ENCODE assay signal across 14 cellular contexts in genomic region chr21:17598437-17598836, GRCh38. TPM values are rescaled to one million over a fixed set of nuclear protein-coding genes. Genes with fewer than 3 reads are reported as not detected.
DNase-seq lines count a peak whose midpoint lies in the region; ATAC-seq, FAIRE-seq and TF ChIP-seq lines count a peak whose summit lies in the region.
"Had no signal": no experiment of that assay in that cellular context is flagged by ENCODE, and none has a peak within 500 bp of the region (broad histone marks: within the 10 kb centered on the region; RNA-seq: fewer than 3 reads in every experiment).

No MANE protein-coding gene starts in this region.

- TF ChIP-seq EP300 in GM12878 (IDR thresholded peaks at IDR 0.05; ENCODE audit: borderline replicate concordance in 1 of 2, control insufficient read depth in 1 of 2, low read depth in 2 of 2, low read length in 2 of 2), result no peak

- H2AFZ ChIP-seq in GM12878 (ENCODE audit: control insufficient read depth, low read depth, low read length) (no peak overlapping the region), PC-9 (no peak overlapping the region)

- 0 out of 2 replicates have a peak, but pooled peaks cover 4% of the 10 kb centered on the region for H3F3A ChIP-seq in PC-9 (ENCODE audit: insufficient read depth, low read depth)

- TF ChIP-seq RAD21 in GM12878 (IDR thresholded peaks at IDR 0.05; ENCODE audit: insufficient read depth, low read depth, low read length), result no peak

- ATAC-seq in GM21423 (IDR thresholded peaks at IDR 0.05; ENCODE audit: unreplicated experiment) (peak; percentile 80), HG03045 (IDR thresholded peaks at IDR 0.05; ENCODE audit: unreplicated experiment) (peak; percentile 70), GM12878 (peak; percentile 83)
- ATAC-seq: effector memory CD8-positive, alpha-beta T cell had no signal

- no peaks in the 10 kb centered on the region for H3K27me3 ChIP-seq in GM12878 (replicated peaks in 1 of 2; ENCODE audit: control insufficient read depth in 2 of 2, insufficient read depth in 2 of 2, low read length in 1 of 2)
- H3K27me3 ChIP-seq in PC-9 (ENCODE audit: insufficient read depth, low read depth), result no peaks in the 10 kb centered on the region
- H3K27me3 ChIP-seq: suprapubic skin had no signal

- peak; percentile 88 for FAIRE-seq in GM12878 (lab: Jason Lieb, UNC)

- peaks cover 5% of the 10 kb centered on the region; the same call in 1 of the 2 replicates for H3K4me1 ChIP-seq in GM12878 (ENCODE audit: control insufficient read depth, insufficient read depth, low read length)
- H3K4me1 ChIP-seq in PC-9 (replicated peaks; ENCODE audit: insufficient read depth), result peaks cover 9% of the 10 kb centered on the region; the same call in 1 of the 2 replicates
- H3K4me1 ChIP-seq: suprapubic skin had no signal

- intact Hi-C loops in activated CD4-positive, alpha-beta memory T cell treated with anti-CD3 and anti-CD28 coated beads for 36 hours (cut with micrococcal nuclease), result no loop called here
- intact Hi-C loops in GM12878 (cut with micrococcal nuclease; ENCODE audit: unreplicated experiment), result no loop called here
- intact Hi-C loops in PC-9 (cut with micrococcal nuclease; ENCODE audit: unreplicated experiment), result no loop called here

- peak overlapping the region; percentile 31 for H3K27ac Mint-ChIP-seq in activated CD4-positive, alpha-beta memory T cell treated with anti-CD3 and anti-CD28 coated beads, Interleukin-2, amount 10 ng/mL, durations not matched to agents 7 days and 5 days
- H3K27ac Mint-ChIP-seq in activated CD4-positive, alpha-beta memory T cell treated with anti-CD3 and anti-CD28 coated beads for 36 hours, result no peak overlapping the region
- no peak overlapping the region for H3K27ac Mint-ChIP-seq in osteocyte (ENCODE audit: unreplicated experiment)
- H3K27ac Mint-ChIP-seq: progenitor cell of endocrine pancreas had no signal

- TF ChIP-seq POLR2A in GM12878 (IDR thresholded peaks at IDR 0.05; ENCODE audit: low read depth, low read length), result no peak

- H3K4me2 ChIP-seq in GM12878 (ENCODE audit: control insufficient read depth, insufficient read depth) (peak overlapping the region; percentile 71), PC-9 (no peak overlapping the region)

- in situ Hi-C loops in GM12878 (cut with MboI), result no loop called here

- RAD21 ChIA-PET in GM12878 (lab: Charles Lee; ENCODE audit: unreplicated experiment), result interaction anchor here (1.5 to 1.6 kb wide), 2 partner anchors 12 to 14 kb away, joined by 3 to 4 read pairs; no protein-coding TSS in a partner anchor

- H3K4me3 ChIP-seq in GM12878 (no peak overlapping the region), PC-9 (no peak overlapping the region)
- H3K4me3 ChIP-seq: lung, suprapubic skin had no signal

- H3K4me1 Mint-ChIP-seq in activated CD4-positive, alpha-beta memory T cell treated with anti-CD3 and anti-CD28 coated beads, Interleukin-2, amount 10 ng/mL, durations not matched to agents 7 days and 5 days, result peaks cover 29% of the 10 kb centered on the region
- peaks cover 10% of the 10 kb centered on the region for H3K4me1 Mint-ChIP-seq in activated CD4-positive, alpha-beta memory T cell treated with anti-CD3 and anti-CD28 coated beads for 36 hours (ENCODE audit: low read depth)
- H3K4me1 Mint-ChIP-seq in osteocyte (ENCODE audit: unreplicated experiment), result peaks cover 9% of the 10 kb centered on the region

- H3K27me3 Mint-ChIP-seq in activated CD4-positive, alpha-beta memory T cell treated with anti-CD3 and anti-CD28 coated beads, Interleukin-2, amount 10 ng/mL, durations not matched to agents 7 days and 5 days, result no peaks in the 10 kb centered on the region
- H3K27me3 Mint-ChIP-seq in activated CD4-positive, alpha-beta memory T cell treated with anti-CD3 and anti-CD28 coated beads for 36 hours, result no peaks in the 10 kb centered on the region
- no peaks in the 10 kb centered on the region for H3K27me3 Mint-ChIP-seq in osteocyte (ENCODE audit: unreplicated experiment)
- H3K27me3 Mint-ChIP-seq: effector memory CD8-positive, alpha-beta T cell; progenitor cell of endocrine pancreas had no signal

- BruUV-seq in GM12878 (replicated peaks; lab: Mats Ljungman, UMichigan), result no TSS peak
- no TSS peak for BruUV-seq in PC-9 (replicated peaks; lab: Mats Ljungman, UMichigan)

- H3K9me3 Mint-ChIP-seq in activated CD4-positive, alpha-beta memory T cell treated with anti-CD3 and anti-CD28 coated beads, Interleukin-2, amount 10 ng/mL, durations not matched to agents 7 days and 5 days, result no peaks in the 10 kb centered on the region
- no peaks in the 10 kb centered on the region for H3K9me3 Mint-ChIP-seq in activated CD4-positive, alpha-beta memory T cell treated with anti-CD3 and anti-CD28 coated beads for 36 hours
- no peaks in the 10 kb centered on the region for H3K9me3 Mint-ChIP-seq in osteocyte (ENCODE audit: unreplicated experiment)
- H3K9me3 Mint-ChIP-seq: effector memory CD8-positive, alpha-beta T cell had no signal

- H3K9me2 ChIP-seq in PC-9 (ENCODE audit: insufficient read depth), result no peaks in the 10 kb centered on the region

- TF ChIP-seq CTCF in GM12878 (IDR thresholded peaks at IDR 0.05 in 2 of 3, conservative IDR thresholded peaks at IDR 0.05 in 1 of 3; ENCODE audit: control insufficient read depth in 2 of 3, extremely low read depth in 1 of 3, insufficient read depth in 1 of 3, low read depth in 3 of 3, low read length in 3 of 3) (no peak), osteocyte (IDR thresholded peaks at IDR 0.05) (no peak), PC-9 (conservative IDR thresholded peaks at IDR 0.05) (no peak)

- POLR2A ChIA-PET in activated CD4-positive, alpha-beta memory T cell treated with anti-CD3 and anti-CD28 coated beads, Interleukin-2, amount 10 ng/mL, durations not matched to agents 7 days and 5 days (lab: Charles Lee), result interaction anchor here (1.1 to 5.1 kb wide), 4 partner anchors 9 to 17 kb away, joined by 3 to 34 read pairs (median 5); no protein-coding TSS in a partner anchor
- POLR2A ChIA-PET in activated CD4-positive, alpha-beta memory T cell treated with anti-CD3 and anti-CD28 coated beads for 36 hours (lab: Charles Lee), result no interaction called here
- POLR2A ChIA-PET in GM12878 (lab: Charles Lee), result interaction anchor here (0.8 kb wide), 1 partner anchor 13 kb away, joined by 3 read pairs; no protein-coding TSS in a partner anchor
- POLR2A ChIA-PET in PC-9 (lab: Charles Lee; ENCODE audit: unreplicated experiment), result no interaction called here

- CTCF ChIA-PET in activated CD4-positive, alpha-beta memory T cell treated with anti-CD3 and anti-CD28 coated beads, Interleukin-2, amount 10 ng/mL, durations not matched to agents 7 days and 5 days (lab: Charles Lee), result interaction anchor here (0.7 to 2.1 kb wide), 2 partner anchors 13 to 204 kb away, joined by 3 to 8 read pairs; no protein-coding TSS in a partner anchor
- CTCF ChIA-PET in activated CD4-positive, alpha-beta memory T cell treated with anti-CD3 and anti-CD28 coated beads for 36 hours (lab: Charles Lee), result interaction anchor here (0.6 to 1.2 kb wide), 3 partner anchors 103 to 546 kb away, joined by 3 to 4 read pairs (median 3); no protein-coding TSS in a partner anchor
- CTCF ChIA-PET in GM12878 (lab: Yijun Ruan, JAX), result interaction anchor here (0.7 to 1.8 kb wide), 6 partner anchors 9 to 213 kb away, joined by 3 to 17 read pairs (median 4); no protein-coding TSS in a partner anchor
- CTCF ChIA-PET in PC-9 (lab: Charles Lee), result no interaction called here

- no peaks in the 10 kb centered on the region; the same call in 1 of the 2 replicates for H4K20me1 ChIP-seq in GM12878 (ENCODE audit: control insufficient read depth, insufficient read depth)
- H4K20me1 ChIP-seq in PC-9 (ENCODE audit: insufficient read depth), result no peaks in the 10 kb centered on the region; the same call in 1 of the 2 replicates

- SMC1A ChIA-PET in GM12878 (lab: Charles Lee; ENCODE audit: uncharacterized antibody, unreplicated experiment), result interaction anchor here (0.8 to 6.8 kb wide), 4 partner anchors 9 to 324 kb away, joined by 3 to 41 read pairs (median 5); no protein-coding TSS in a partner anchor

- H3K4me3 Mint-ChIP-seq in activated CD4-positive, alpha-beta memory T cell treated with anti-CD3 and anti-CD28 coated beads, Interleukin-2, amount 10 ng/mL, durations not matched to agents 7 days and 5 days, result no peak overlapping the region
- H3K4me3 Mint-ChIP-seq in activated CD4-positive, alpha-beta memory T cell treated with anti-CD3 and anti-CD28 coated beads for 36 hours, result no peak overlapping the region
- H3K4me3 Mint-ChIP-seq in osteocyte (ENCODE audit: unreplicated experiment), result no peak overlapping the region
- H3K4me3 Mint-ChIP-seq: effector memory CD8-positive, alpha-beta T cell had no signal

- no peaks in the 10 kb centered on the region; the same call in 1 of the 2 replicates for H3K79me2 ChIP-seq in GM12878 (ENCODE audit: control insufficient read depth, insufficient read depth, low read length)
- H3K79me2 ChIP-seq in PC-9 (ENCODE audit: low read depth), result no peaks in the 10 kb centered on the region

- peaks cover 63% of the 10 kb centered on the region for H3K36me3 Mint-ChIP-seq in activated CD4-positive, alpha-beta memory T cell treated with anti-CD3 and anti-CD28 coated beads, Interleukin-2, amount 10 ng/mL, durations not matched to agents 7 days and 5 days (ENCODE audit: low read depth)
- H3K36me3 Mint-ChIP-seq in activated CD4-positive, alpha-beta memory T cell treated with anti-CD3 and anti-CD28 coated beads for 36 hours, result peaks cover 56% of the 10 kb centered on the region
- peaks cover 57% of the 10 kb centered on the region for H3K36me3 Mint-ChIP-seq in osteocyte (ENCODE audit: unreplicated experiment)

- peaks cover 1 to 17% of the 10 kb centered on the region in 2 experiments; a peak in 3 of 4 replicates for H3K36me3 ChIP-seq in GM12878 (ENCODE audit: control insufficient read depth in 2 of 2, insufficient read depth in 2 of 2, low read length in 1 of 2)
- H3K36me3 ChIP-seq in PC-9 (ENCODE audit: low read depth), result peaks cover 34% of the 10 kb centered on the region

- no peak overlapping the region for H3K9ac ChIP-seq in GM12878 (ENCODE audit: control insufficient read depth, insufficient read depth, low read length)

- no peak for DNase-seq in activated CD4-positive, alpha-beta memory T cell treated with anti-CD3 and anti-CD28 coated beads, Interleukin-2, amount 10 ng/mL, durations not matched to agents 7 days and 5 days
- DNase-seq in activated CD4-positive, alpha-beta memory T cell treated with anti-CD3 and anti-CD28 coated beads for 36 hours, result no peak
- no peak for DNase-seq in GM12878 (ENCODE audit: low read depth, low spot score)
- DNase-seq in iPS-NIHi7 (ENCODE audit: extremely low spot score), result no peak
- DNase-seq in osteocyte (ENCODE audit: extremely low spot score, unreplicated experiment), result no peak
- no peak for DNase-seq in PC-9
- DNase-seq: effector memory CD8-positive, alpha-beta T cell; head of caudate nucleus; NCI-H446 had no signal

- H3K9me3 ChIP-seq in GM12878 (replicated peaks; ENCODE audit: control insufficient read depth, insufficient read depth, low read length) (no peaks in the 10 kb centered on the region; the same call in 2 of the 3 replicates), PC-9 (ENCODE audit: insufficient read depth, low read depth) (no peaks in the 10 kb centered on the region)
- H3K9me3 ChIP-seq: suprapubic skin had no signal

- 44% methylated on average over 3 of the region's 3 CpGs for WGBS in GM12878 (ENCODE audit: insufficient coverage, insufficient replicate concordance, low lambda C conversion rate, missing lambda C conversion rate)

- H3K27ac ChIP-seq in GM12878 (ENCODE audit: control insufficient read depth, insufficient read depth) (no peak overlapping the region), PC-9 (no peak overlapping the region)
- H3K27ac ChIP-seq: suprapubic skin had no signal

RNA-seq across cellular contexts. Expression of gene BTG3, which starts 14.3 kb away (rescaled TPM):
- 10 to 100 TPM; 57.3 to 59.7 TPM for total RNA-seq in activated CD4-positive, alpha-beta memory T cell treated with anti-CD3 and anti-CD28 coated beads, Interleukin-2, amount 10 ng/mL, durations not matched to agents 7 days and 5 days
- total RNA-seq in activated CD4-positive, alpha-beta memory T cell treated with anti-CD3 and anti-CD28 coated beads for 36 hours, result 10 to 100 TPM; 43.4 to 44.1 TPM
- total RNA-seq in GM12878 (2013; cell fraction: nucleolus; rRNA removed), result 50.1 and 56.6 TPM in 2 replicates
- 23.3 and 32.7 TPM in 2 replicates for total RNA-seq in GM12878 (2014; rRNA removed)
- total RNA-seq in GM12878 (2014; rRNA removed; fragmentation: Illumina TruSeq; extraction: Trizol), result 30.8 and 31.7 TPM in 2 replicates
- 27.7 and 28.6 TPM in 2 replicates for total RNA-seq in GM12878 (2021)
- 13.5 TPM for polyA plus RNA-seq in GM12878 (2011; ENCODE audit: low read depth)
- 74.4 and 102 TPM in 2 replicates for polyA plus RNA-seq in GM12878 (2011; rRNA removed)
- 32.5 and 40.9 TPM in 2 replicates for polyA plus RNA-seq in GM12878 (2011; cell fraction: cytosol; rRNA removed)
- 33.0 and 34.4 TPM in 2 replicates for polyA plus RNA-seq in GM12878 (2011; cell fraction: nucleus; rRNA removed)
- polyA plus RNA-seq in GM12878 (2012), result 20.5 and 29.4 TPM in 2 replicates
- polyA plus RNA-seq in GM12878 (2014; fragmentation: Illumina TruSeq; extraction: Trizol), result 37.9 and 49.3 TPM in 2 replicates
- 10 to 100 TPM; 15.7 to 26.3 TPM for polyA plus RNA-seq in GM12878 (2014; fragmentation: Nextera tagmentation; extraction: Ambion mirVana)
- polyA plus RNA-seq in GM12878 (2014; rRNA removed), result 24.9 and 39.9 TPM in 2 replicates
- 10 to 100 TPM; 47.5 to 49.9 TPM for polyA plus RNA-seq in GM12878 (2016; fragmentation: Nextera tagmentation; extraction: Ambion mirVana)
- 21.1 and 21.6 TPM in 2 replicates for polyA minus RNA-seq in GM12878 (2011; rRNA and poly(A)+ RNA removed)
- 11.8 and 13.4 TPM in 2 replicates for polyA minus RNA-seq in GM12878 (2011; cell fraction: cytosol; rRNA and poly(A)+ RNA removed)
- polyA minus RNA-seq in GM12878 (2011; cell fraction: nucleus; rRNA and poly(A)+ RNA removed), result 34.6 and 51.2 TPM in 2 replicates
- total RNA-seq in osteocyte, result 21.1 and 21.5 TPM in 2 replicates
- 21.1 and 24.3 TPM in 2 replicates for total RNA-seq in PC-9 (2021)

Comparison
In these comparisons a context has a peak if more than half of its experiments do, and no peak if none do; other contexts are left out.
1. POLR2A ChIA-PET loops: an anchor here in activated CD4-positive, alpha-beta memory T cell treated with anti-CD3 and anti-CD28 coated beads, Interleukin-2, amount 10 ng/mL, durations not matched to agents 7 days and 5 days (1.1 to 5.1 kb wide) and GM12878 (0.8 kb wide); none called in activated CD4-positive, alpha-beta memory T cell treated with anti-CD3 and anti-CD28 coated beads for 36 hours and PC-9.